In genomic region chr1:204382714-204383083, GRCh38 we compare ENCODE assay signal across 1 cellular context.
TF ChIP-seq lines count a peak whose summit lies in the region.

No MANE protein-coding gene starts in this region.

TF ChIP-seq in GM12878, 131 proteins besides CTCF, POLR2A, EP300 and RAD21:
- no peak for TF ChIP-seq ZNF622 (IDR thresholded peaks at IDR 0.05)
- no peak for TF ChIP-seq MXI1 (IDR thresholded peaks at IDR 0.05; ENCODE audit: low read depth, low read length)
- no peak for TF ChIP-seq POLR2AphosphoS5 (IDR thresholded peaks at IDR 0.05; ENCODE audit: low read length)
- TF ChIP-seq KAT2A (conservative IDR thresholded peaks at IDR 0.05; ENCODE audit: control insufficient read depth, low read depth, low read length) = no peak
- no peak for TF ChIP-seq TCF7 (IDR thresholded peaks at IDR 0.05; ENCODE audit: borderline replicate concordance)
- no peak for TF ChIP-seq ETV6 (conservative IDR thresholded peaks at IDR 0.05 in 1 of 2, IDR thresholded peaks at IDR 0.05 in 1 of 2; ENCODE audit: borderline replicate concordance in 1 of 2, low read depth in 1 of 2)
- TF ChIP-seq TAF1 (IDR thresholded peaks at IDR 0.05; ENCODE audit: borderline replicate concordance, low read depth, low read length) = no peak
- no peak for TF ChIP-seq ZNF24 (IDR thresholded peaks at IDR 0.05)
- TF ChIP-seq SUZ12 (IDR thresholded peaks at IDR 0.05; ENCODE audit: unreplicated experiment) = no peak
- TF ChIP-seq BRCA1 (IDR thresholded peaks at IDR 0.05; ENCODE audit: low read depth, low read length) = no peak
- TF ChIP-seq CREM (IDR thresholded peaks at IDR 0.05; ENCODE audit: low read depth) = no peak
- TF ChIP-seq YY1 (IDR thresholded peaks at IDR 0.05; ENCODE audit: low read depth, low read length) = no peak
- TF ChIP-seq RELA (IDR thresholded peaks at IDR 0.05; ENCODE audit: borderline replicate concordance, partially characterized antibody) = no peak
- TF ChIP-seq MTA2 (IDR thresholded peaks at IDR 0.05; ENCODE audit: low read depth) = no peak
